ENCODE assay signal across 8 cellular contexts in genomic region chrX:1336331-1337143, GRCh38. TPM values are rescaled to one million over a fixed set of nuclear protein-coding genes. Genes with fewer than 3 reads are reported as not detected.
A peak's percentile ranks its signal among the peaks of the same experiment; 100 is the strongest.
DNase-seq lines count a peak whose midpoint lies in the region; ATAC-seq and TF ChIP-seq lines count a peak whose summit lies in the region.

TSS of gene IL3RA (plus strand) at chrX:1336785. CDS start at chrX:1341766, 4,981 bp downstream.

- no peak for TF ChIP-seq RAD21 in liver (IDR thresholded peaks at IDR 0.05)

- peak; percentile 20 to 52 for ATAC-seq in activated T-cell treated with anti-CD3 and anti-CD28 coated beads, Interleukin-2, amount 50 U/mL, for 72 hours (replicated peaks in 1 of 2)
- peak; percentile 46 for ATAC-seq in HG03175 (IDR thresholded peaks at IDR 0.05; ENCODE audit: unreplicated experiment)

- H3K27me3 ChIP-seq in liver (ENCODE audit: control insufficient read depth in 4 of 4, insufficient read depth in 4 of 4, low read length in 3 of 4) (no peaks in the 10 kb centered on the region), suprapubic skin (no peaks in the 10 kb centered on the region)

- H3K4me3 Mint-ChIP-seq in activated T-cell treated with anti-CD3 and anti-CD28 coated beads, Interleukin-2, amount 50 U/mL, for 72 hours, result peak within 1 kb of the TSS; percentile 80 to 92
- peak within 1 kb of the TSS; percentile 89 for H3K4me3 Mint-ChIP-seq in activated naive CD8-positive, alpha-beta T cell

- peak within 1 kb of the TSS; percentile 74 for H3K27ac Mint-ChIP-seq in activated T-cell treated with anti-CD3 and anti-CD28 coated beads, Interleukin-2, amount 50 U/mL, for 72 hours
- no peak within 1 kb of the TSS for H3K27ac Mint-ChIP-seq in activated naive CD8-positive, alpha-beta T cell

- H3K27me3 Mint-ChIP-seq in activated T-cell treated with anti-CD3 and anti-CD28 coated beads, Interleukin-2, amount 50 U/mL, for 72 hours (ENCODE audit: low read depth), result peaks cover 16% of the 10 kb centered on the region
- H3K27me3 Mint-ChIP-seq in activated naive CD8-positive, alpha-beta T cell, result peaks cover 1% of the 10 kb centered on the region

- 40% methylated on average over 19 of the region's 19 CpGs for WGBS in liver
- WGBS in suprapubic skin, result 29% methylated on average over 19 of the region's 19 CpGs

- H3K9me3 ChIP-seq in liver (ENCODE audit: control insufficient read depth in 4 of 4, low read length in 3 of 4) (peaks cover 0 to 6% (median 2%) of the 10 kb centered on the region in 4 donors), suprapubic skin (no peaks in the 10 kb centered on the region)

- H3K9me3 Mint-ChIP-seq in activated T-cell treated with anti-CD3 and anti-CD28 coated beads, Interleukin-2, amount 50 U/mL, for 72 hours, result peaks cover 0 to 6% of the 10 kb centered on the region in 2 donors
- H3K9me3 Mint-ChIP-seq in activated naive CD8-positive, alpha-beta T cell (ENCODE audit: low read depth), result no peaks in the 10 kb centered on the region

- H3K4me1 Mint-ChIP-seq in activated T-cell treated with anti-CD3 and anti-CD28 coated beads, Interleukin-2, amount 50 U/mL, for 72 hours (ENCODE audit: low read depth), result peaks cover 36% of the 10 kb centered on the region
- H3K4me1 Mint-ChIP-seq in activated naive CD8-positive, alpha-beta T cell (ENCODE audit: low read depth), result peaks cover 17% of the 10 kb centered on the region

- no peak for TF ChIP-seq POLR2A in suprapubic skin (IDR thresholded peaks at IDR 0.05)

- DNase-seq in activated T-cell treated with anti-CD3 and anti-CD28 coated beads, Interleukin-2, amount 50 U/mL, for 72 hours, result no peak
- no peak for DNase-seq in activated T-cell treated with anti-CD3 and anti-CD28 coated beads, Interleukin-2, amount 50 U/mL, for 48 hours
- no peak for DNase-seq in suprapubic skin (ENCODE audit: low spot score in 2 of 2)
- DNase-seq in HEK293T (ENCODE audit: extremely low spot score), result no peak
- DNase-seq in NCI-H2081 (lab: John Stamatoyannopoulos, UW), result no peak

- H3K36me3 Mint-ChIP-seq in activated T-cell treated with anti-CD3 and anti-CD28 coated beads, Interleukin-2, amount 50 U/mL, for 72 hours (ENCODE audit: insufficient read depth in 2 of 2), result peaks cover 13 to 16% of the 10 kb centered on the region in 2 donors
- peaks cover 3% of the 10 kb centered on the region for H3K36me3 Mint-ChIP-seq in activated naive CD8-positive, alpha-beta T cell

- H3K27ac ChIP-seq in liver (ENCODE audit: low read depth in 1 of 2, low read length in 2 of 2), result peak within 1 kb of the TSS; percentile 14 to 15
- H3K27ac ChIP-seq in suprapubic skin, result peak within 1 kb of the TSS; percentile 57

- no peaks in the 10 kb centered on the region for H3K4me1 ChIP-seq in liver (ENCODE audit: control insufficient read depth in 4 of 4, insufficient read depth in 4 of 4, low read length in 3 of 4)
- H3K4me1 ChIP-seq in suprapubic skin, result peaks cover 13% of the 10 kb centered on the region

- no peak within 1 kb of the TSS for H3K9ac ChIP-seq in liver (ENCODE audit: low read depth in 1 of 2, low read length in 2 of 2)

- POLR2A ChIA-PET in HEK293T (lab: Yijun Ruan, JAX), result no interaction called here

- TF ChIP-seq EP300 in suprapubic skin (IDR thresholded peaks at IDR 0.05), result no peak

- H3K4me3 ChIP-seq in liver (ENCODE audit: low read depth in 1 of 3, low read length in 3 of 3) (peak within 1 kb of the TSS in 1 of 3 donors; percentile 21), suprapubic skin (peak within 1 kb of the TSS; percentile 50)

- CTCF ChIA-PET in HEK293T (lab: Yijun Ruan, JAX), result no interaction called here

- TF ChIP-seq CTCF in liver (IDR thresholded peaks at IDR 0.05; ENCODE audit: low read depth, low read length, missing input control) (no peak), suprapubic skin (IDR thresholded peaks at IDR 0.05) (no peak)

- H3K36me3 ChIP-seq in liver (ENCODE audit: control insufficient read depth in 4 of 4, insufficient read depth in 3 of 4, low read depth in 1 of 4, low read length in 3 of 4) (no peaks in the 10 kb centered on the region), suprapubic skin (no peaks in the 10 kb centered on the region)

TF ChIP-seq in liver, 16 proteins besides CTCF, POLR2A, EP300 and RAD21 (continues in another document):
- TF ChIP-seq FOXA1 (IDR thresholded peaks at IDR 0.05) (no peak), JUND (IDR thresholded peaks at IDR 0.05) (no peak), RXRA (IDR thresholded peaks at IDR 0.05) (no peak), ZBTB33 (IDR thresholded peaks at IDR 0.05) (no peak), NR2F2 (IDR thresholded peaks at IDR 0.05) (no peak)

TF ChIP-seq in HEK293T, 16 proteins besides CTCF, POLR2A, EP300 and RAD21:
- TF ChIP-seq CTBP1 (IDR thresholded peaks at IDR 0.05; ENCODE audit: borderline replicate concordance) (no peak), ELF4 (IDR thresholded peaks at IDR 0.05) (no peak), NFRKB (IDR thresholded peaks at IDR 0.05) (no peak), ARNT (IDR thresholded peaks at IDR 0.05) (no peak), TARDBP (IDR thresholded peaks at IDR 0.05) (no peak), ZNF384 (IDR thresholded peaks at IDR 0.05) (no peak), LEF1 (IDR thresholded peaks at IDR 0.05; ENCODE audit: borderline replicate concordance) (no peak), FOXK2 (IDR thresholded peaks at IDR 0.05) (no peak), FOXA1 (IDR thresholded peaks at IDR 0.05) (no peak), L3MBTL2 (conservative IDR thresholded peaks at IDR 0.05) (no peak), FOXM1 (IDR thresholded peaks at IDR 0.05; ENCODE audit: borderline replicate concordance) (no peak), HDGF (IDR thresholded peaks at IDR 0.05; ENCODE audit: borderline replicate concordance) (no peak), SP1 (IDR thresholded peaks at IDR 0.05) (no peak), SUZ12 (IDR thresholded peaks at IDR 0.05) (no peak), BHLHE40 (IDR thresholded peaks at IDR 0.05; ENCODE audit: borderline replicate concordance) (no peak)
- TF ChIP-seq, protein P1, sequence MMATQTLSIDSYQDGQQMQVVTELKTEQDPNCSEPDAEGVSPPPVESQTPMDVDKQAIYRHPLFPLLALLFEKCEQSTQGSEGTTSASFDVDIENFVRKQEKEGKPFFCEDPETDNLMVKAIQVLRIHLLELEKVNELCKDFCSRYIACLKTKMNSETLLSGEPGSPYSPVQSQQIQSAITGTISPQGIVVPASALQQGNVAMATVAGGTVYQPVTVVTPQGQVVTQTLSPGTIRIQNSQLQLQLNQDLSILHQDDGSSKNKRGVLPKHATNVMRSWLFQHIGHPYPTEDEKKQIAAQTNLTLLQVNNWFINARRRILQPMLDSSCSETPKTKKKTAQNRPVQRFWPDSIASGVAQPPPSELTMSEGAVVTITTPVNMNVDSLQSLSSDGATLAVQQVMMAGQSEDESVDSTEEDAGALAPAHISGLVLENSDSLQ (IDR thresholded peaks at IDR 0.05), result no peak

RNA-seq across cellular contexts. Expression of gene IL3RA, which starts in this region (rescaled TPM):
- total RNA-seq in activated T-cell treated with anti-CD3 and anti-CD28 coated beads, Interleukin-2, amount 50 U/mL, for 72 hours, result 1 to 10 TPM; 1.5 to 7.5 TPM
- 1 to 10 TPM in 1 of 2 donors, under 1 TPM in 1; 0.33 to 1.7 TPM for total RNA-seq in liver
- 1 to 10 TPM; 1.0 TPM for polyA plus RNA-seq in liver
- total RNA-seq in suprapubic skin, result 1 to 10 TPM; 2.2 to 9.0 (median 3.4) TPM
